8 cellular contexts compared by ENCODE assay signal in the genomic region with DNA sequence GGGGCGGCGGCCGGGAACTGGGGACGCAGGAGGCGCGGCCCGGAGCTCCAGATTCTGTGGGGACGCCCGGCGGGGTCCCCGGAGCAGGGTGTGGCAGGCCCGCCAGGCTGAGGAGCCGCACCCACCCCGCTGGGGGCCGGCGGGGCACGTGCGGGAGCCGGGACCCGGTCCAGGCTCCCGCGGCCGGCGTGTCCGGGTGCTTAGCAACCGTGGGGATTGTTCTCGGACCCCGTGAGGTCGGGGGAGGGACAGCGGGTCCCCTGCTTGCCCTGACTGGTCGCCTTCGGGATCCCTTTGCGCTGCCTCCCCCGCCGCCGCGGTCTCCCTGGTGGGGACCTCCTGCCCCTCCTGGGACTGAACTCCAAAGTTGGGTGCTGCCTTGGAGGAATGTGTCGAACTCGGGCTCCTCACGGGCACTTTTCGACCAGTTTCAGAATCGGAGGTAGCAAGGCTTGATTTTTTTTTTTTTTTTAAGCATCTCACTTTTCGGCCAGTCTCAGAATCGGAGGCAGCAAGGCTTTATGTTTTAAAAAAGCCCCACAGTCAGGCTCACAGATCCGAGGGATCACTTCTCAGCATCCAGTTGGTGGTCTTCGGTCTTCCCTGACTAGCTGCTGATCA. TPM values are rescaled to one million over a fixed set of nuclear protein-coding genes. Genes with fewer than 3 reads are reported as not detected.
DNase-seq lines count a peak whose midpoint lies in the region; ATAC-seq, FAIRE-seq and TF ChIP-seq lines count a peak whose summit lies in the region.

No MANE protein-coding gene starts in this region.

- 0 to 1% (median 1%) methylated on average over 35 to 46 of the region's 46 CpGs for WGBS in small intestine, 3 donors

- intact Hi-C loops in breast epithelium (cut with DNase I; ENCODE audit: low total_unique reads): no loop called here

- H3K27ac ChIP-seq in breast epithelium (peak overlapping the region; percentile 97 to 98), small intestine (ENCODE audit: low read depth in 1 of 2, low read length in 1 of 2) (peak overlapping the region; percentile 76 to 87)

- H3K27me3 ChIP-seq in breast epithelium: no peaks in the 10 kb centered on the region
- no peaks in the 10 kb centered on the region for H3K27me3 ChIP-seq in small intestine (ENCODE audit: control insufficient read depth in 2 of 2, insufficient read depth in 2 of 2, low read length in 2 of 2)

- DNase-seq in COR-L47 (lab: John Stamatoyannopoulos, UW): peak; percentile 51
- DNase-seq in T follicular helper cell (ENCODE audit: low read depth): peak; percentile 8
- DNase-seq in breast epithelium (ENCODE audit: low spot score in 2 of 2): peak; percentile 37 to 53
- peak; percentile 80 for DNase-seq in iPS-NIHi11 (ENCODE audit: low spot score)
- DNase-seq in small intestine: no peak
- DNase-seq in MV-4-11 (lab: John Stamatoyannopoulos, UW): no peak

- H3K4me1 ChIP-seq in breast epithelium (peaks cover 0 to 6% of the 10 kb centered on the region in 2 donors), small intestine (ENCODE audit: control insufficient read depth in 2 of 2, insufficient read depth in 1 of 2, low read depth in 1 of 2, low read length in 1 of 2) (peaks cover 0 to 3% of the 10 kb centered on the region in 2 donors)

- no peaks in the 10 kb centered on the region for H3K9me3 ChIP-seq in breast epithelium
- H3K9me3 ChIP-seq in small intestine (ENCODE audit: control insufficient read depth, low read depth): no peaks in the 10 kb centered on the region

- TF ChIP-seq CTCF in breast epithelium (IDR thresholded peaks at IDR 0.05): no peak

- H3K4me3 ChIP-seq in breast epithelium (peak overlapping the region; percentile 75 to 83 (median 78)), small intestine (ENCODE audit: low read depth in 1 of 2, low read length in 2 of 2) (peak overlapping the region; percentile 75 to 95)

- no peak for FAIRE-seq in small intestine (lab: Jason Lieb, UNC)

- no peak for TF ChIP-seq POLR2A in breast epithelium (IDR thresholded peaks at IDR 0.05)

- H3K36me3 ChIP-seq in breast epithelium (no peaks in the 10 kb centered on the region), small intestine (ENCODE audit: control insufficient read depth in 2 of 2, insufficient read depth in 2 of 2, low read length in 2 of 2) (no peaks in the 10 kb centered on the region)

- ATAC-seq in GM19455 (IDR thresholded peaks at IDR 0.05; ENCODE audit: unreplicated experiment): peak; percentile 29
- ATAC-seq in HG03521 (IDR thresholded peaks at IDR 0.05; ENCODE audit: unreplicated experiment): peak; percentile 25

RNA-seq across cellular contexts. Expression of a gene that starts 0.5 kb away (rescaled TPM):
- total RNA-seq in breast epithelium: 10 to 100 TPM; 13.5 to 34.2 (median 14.4) TPM
- polyA plus RNA-seq in small intestine: 1 to 10 TPM; 3.5 to 4.3 (median 4.0) TPM

RNA-seq across cellular contexts. Expression of a gene that starts 46.7 kb away (rescaled TPM):
- total RNA-seq in breast epithelium: 100 to 1,000 TPM in 1 of 3 donors, 10 to 100 TPM in 2; 62.3 to 165 (median 80.8) TPM
- polyA plus RNA-seq in small intestine: 10 to 100 TPM; 34.8 to 63.3 (median 53.8) TPM

RNA-seq across cellular contexts. Expression of a gene that starts 54.3 kb away (rescaled TPM):
- total RNA-seq in breast epithelium: 10 to 100 TPM; 18.7 to 50.6 (median 47.4) TPM
- polyA plus RNA-seq in small intestine: 100 to 1,000 TPM in 1 of 3 donors, 10 to 100 TPM in 1, 1 to 10 TPM in 1; 7.2 to 137 (median 18.4) TPM

Comparison
In these comparisons a context has a peak if more than half of its experiments do, and no peak if none do; other contexts are left out.
1. DNase-seq: peak in COR-L47 (single experiment), T follicular helper cell (single experiment), breast epithelium (2 of 2) and iPS-NIHi11 (single experiment); none in small intestine (single experiment) and MV-4-11 (single experiment).